Comparison of ENCODE assay signal across 12 cellular contexts in the genomic region with DNA sequence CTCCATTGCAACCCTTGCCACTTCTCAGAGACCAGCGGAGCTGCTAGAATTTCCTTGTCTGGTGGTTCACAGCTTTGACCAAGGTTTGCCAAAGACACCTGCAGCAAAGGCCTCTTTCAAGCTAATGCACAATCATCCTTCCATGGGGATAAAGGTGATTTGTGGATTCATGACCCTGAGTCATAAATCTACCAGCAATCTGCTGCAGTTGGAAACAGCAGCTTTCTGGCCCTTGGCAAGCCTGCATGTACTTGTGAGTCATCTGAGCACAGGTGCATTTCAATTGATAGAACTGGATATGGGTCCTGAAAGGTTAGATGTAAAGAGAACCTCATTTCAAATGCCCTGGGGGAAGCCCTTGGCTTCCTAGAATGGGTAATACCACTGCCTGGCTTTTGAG. TPM values are rescaled to one million over a fixed set of nuclear protein-coding genes. Genes with fewer than 3 reads are reported as not detected.
DNase-seq lines count a peak whose midpoint lies in the region; ATAC-seq and TF ChIP-seq lines count a peak whose summit lies in the region.
"Had no signal": no experiment of that assay in that cellular context is flagged by ENCODE, and none has a peak within 500 bp of the region (broad histone marks: within the 10 kb centered on the region; RNA-seq: fewer than 3 reads in every experiment).

No MANE protein-coding gene starts in this region.

- H3K4me1 Mint-ChIP-seq in activated naive CD8-positive, alpha-beta T cell treated with anti-CD3 and anti-CD28 coated beads, Interleukin-2, amount 50 U/mL, for 24 hours = peaks cover 81% of the 10 kb centered on the region
- peaks cover 47 to 95% (median 89%) of the 10 kb centered on the region in 4 donors for H3K4me1 Mint-ChIP-seq in naive thymus-derived CD8-positive, alpha-beta T cell

- no peak overlapping the region for H3K4me3 ChIP-seq in LNCaP clone FGC (ENCODE audit: low read depth, low read length)
- H3K4me3 ChIP-seq: HAP-1 had no signal

- H3K27ac Mint-ChIP-seq in activated naive CD8-positive, alpha-beta T cell treated with anti-CD3 and anti-CD28 coated beads, Interleukin-2, amount 50 U/mL, for 24 hours = no peak overlapping the region
- H3K27ac Mint-ChIP-seq in naive thymus-derived CD8-positive, alpha-beta T cell = peak overlapping the region; percentile 79 to 99 (median 94)
- H3K27ac Mint-ChIP-seq: activated B cell treated with CpG ODN at 0.5 μM for 24 hours had no signal

- no peaks in the 10 kb centered on the region for H3K36me3 Mint-ChIP-seq in activated naive CD8-positive, alpha-beta T cell treated with anti-CD3 and anti-CD28 coated beads, Interleukin-2, amount 50 U/mL, for 24 hours (ENCODE audit: low read depth)
- peaks cover 0 to 3% (median 0%) of the 10 kb centered on the region in 3 donors for H3K36me3 Mint-ChIP-seq in naive thymus-derived CD8-positive, alpha-beta T cell

- POLR2A ChIA-PET in naive thymus-derived CD8-positive, alpha-beta T cell (lab: Charles Lee) = interaction anchor here (0.7 to 1.3 kb wide), 2 partner anchors 10 to 12 kb away, joined by 5 read pairs; no protein-coding TSS in a partner anchor

- no peaks in the 10 kb centered on the region for H3K9me3 Mint-ChIP-seq in activated naive CD8-positive, alpha-beta T cell treated with anti-CD3 and anti-CD28 coated beads, Interleukin-2, amount 50 U/mL, for 24 hours
- H3K9me3 Mint-ChIP-seq in naive thymus-derived CD8-positive, alpha-beta T cell = no peaks in the 10 kb centered on the region
- H3K9me3 Mint-ChIP-seq: activated B cell treated with CpG ODN at 0.5 μM for 24 hours, nephron progenitor cell had no signal

- ATAC-seq in activated naive CD8-positive, alpha-beta T cell treated with anti-CD3 and anti-CD28 coated beads, Interleukin-2, amount 50 U/mL, for 24 hours = peak; percentile 51
- no peak for ATAC-seq in naive thymus-derived CD8-positive, alpha-beta T cell
- no peak for ATAC-seq in HG03354 (IDR thresholded peaks at IDR 0.05; ENCODE audit: poor library complexity, severe bottlenecking, unreplicated experiment)

- TF ChIP-seq CTCF in LNCaP clone FGC (IDR thresholded peaks at IDR 0.05; ENCODE audit: control insufficient read depth, extremely low read depth, insufficient read depth) = no peak

- H3K4me3 Mint-ChIP-seq in activated naive CD8-positive, alpha-beta T cell treated with anti-CD3 and anti-CD28 coated beads, Interleukin-2, amount 50 U/mL, for 24 hours = no peak overlapping the region
- peak overlapping the region in 9 of 10 donors; percentile 22 to 81 (median 70) for H3K4me3 Mint-ChIP-seq in naive thymus-derived CD8-positive, alpha-beta T cell
- H3K4me3 Mint-ChIP-seq: activated B cell treated with CpG ODN at 0.5 μM for 24 hours, nephron progenitor cell had no signal

- peak; percentile 4 for DNase-seq in NCI-H2107 treated with DMSO at 0.1 percent for 48 hours (lab: John Stamatoyannopoulos, UW; ENCODE audit: unreplicated experiment)
- DNase-seq in NCI-H2107 (lab: John Stamatoyannopoulos, UW) = no peak
- DNase-seq in LNCaP clone FGC (ENCODE audit: low read depth) = peak; percentile 1
- DNase-seq in activated naive CD8-positive, alpha-beta T cell treated with anti-CD3 and anti-CD28 coated beads, Interleukin-2, amount 50 U/mL, for 24 hours = no peak
- DNase-seq in naive thymus-derived CD8-positive, alpha-beta T cell = no peak
- no peak for DNase-seq in SIG-M5 treated with dmso at 0.1 percent for 504 hours (lab: John Stamatoyannopoulos, UW; ENCODE audit: unreplicated experiment)
- no peak for DNase-seq in DMS114 treated with DMSO at 0.1 percent for 48 hours (lab: John Stamatoyannopoulos, UW; ENCODE audit: unreplicated experiment)
- DNase-seq: activated B cell treated with CpG ODN at 0.5 μM for 24 hours, amygdala, nephron progenitor cell had no signal

- peaks cover 2% of the 10 kb centered on the region for H3K27me3 Mint-ChIP-seq in activated naive CD8-positive, alpha-beta T cell treated with anti-CD3 and anti-CD28 coated beads, Interleukin-2, amount 50 U/mL, for 24 hours
- no peaks in the 10 kb centered on the region for H3K27me3 Mint-ChIP-seq in naive thymus-derived CD8-positive, alpha-beta T cell
- H3K27me3 Mint-ChIP-seq: activated B cell treated with CpG ODN at 0.5 μM for 24 hours had no signal

RNA-seq across cellular contexts. Expression of a gene that starts 21.6 kb away (rescaled TPM):
- 100 to 1,000 TPM; 910 to 911 TPM for total RNA-seq in naive thymus-derived CD8-positive, alpha-beta T cell
- polyA plus RNA-seq in naive thymus-derived CD8-positive, alpha-beta T cell = 100 to 1,000 TPM; 207 to 600 (median 328) TPM

Comparison
In these comparisons a context has a peak if more than half of its experiments do, and no peak if none do; other contexts are left out.
1. DNase-seq: peak in NCI-H2107 treated with DMSO at 0.1 percent for 48 hours (single experiment) and LNCaP clone FGC (single experiment); none in NCI-H2107 (single experiment), activated naive CD8-positive, alpha-beta T cell treated with anti-CD3 and anti-CD28 coated beads, Interleukin-2, amount 50 U/mL, for 24 hours (single experiment), naive thymus-derived CD8-positive, alpha-beta T cell (0 of 10), SIG-M5 treated with dmso at 0.1 percent for 504 hours (single experiment) and DMS114 treated with DMSO at 0.1 percent for 48 hours (single experiment).